In genomic region chr16:66238696-66239095, GRCh38 we compare ENCODE assay signal across 31 cellular contexts.
"Had no signal": no experiment of that assay in that cellular context is flagged by ENCODE, and none has a peak within 500 bp of the region (broad histone marks: within the 10 kb centered on the region; RNA-seq: fewer than 3 reads in every experiment).

No MANE protein-coding gene starts in this region.

- ATAC-seq: activated CD4-positive, CD25-positive, alpha-beta regulatory T cell treated with anti-CD3 and anti-CD28 coated beads, Interleukin-2, amount 50 U/mL, for 24 hours; activated CD8-positive, alpha-beta T cell treated with anti-CD3 and anti-CD28 coated beads for 36 hours; activated T-cell treated with anti-CD3 and anti-CD28 coated beads, Interleukin-2, amount 50 U/mL, for 4 hours; activated T-helper 17 cell treated with anti-CD3 and anti-CD28 coated beads, Interleukin-2, amount 50 U/mL, for 72 hours; gastroesophageal sphincter; heart right ventricle; T-cell had no signal

- H3K9me3 ChIP-seq: colonic mucosa, esophagus squamous epithelium had no signal

- DNase-seq: activated B cell treated with CpG ODN at 0.5 μM for 24 hours; activated CD4-positive, alpha-beta T cell treated with anti-CD3 and anti-CD28 coated beads for 48 hours; activated CD4-positive, alpha-beta T cell treated with anti-CD3 and anti-CD28 coated beads, Interleukin-2, amount 50 U/mL, for 1 hour; activated CD4-positive, alpha-beta T cell treated with anti-CD3 and anti-CD28 coated beads, Interleukin-2, amount 50 U/mL, for 48 hours; activated CD8-positive, alpha-beta memory T cell treated with anti-CD3 and anti-CD28 coated beads for 24 hours; activated CD8-positive, alpha-beta T cell treated with anti-CD3 and anti-CD28 coated beads for 36 hours; activated effector memory CD4-positive, alpha-beta T cell treated with Interleukin-2 at 50 U/mL for 16 hours; activated gamma-delta T cell treated with Interleukin-2 at 50 U/mL for 16 hours; activated naive CD4-positive, alpha-beta T cell treated with anti-CD3 and anti-CD28 coated beads, Interleukin-2, amount 50 U/mL, for 16 hours; activated naive CD4-positive, alpha-beta T cell treated with Interleukin-2 at 50 U/mL for 16 hours; activated T-cell treated with anti-CD3 and anti-CD28 coated beads, Interleukin-2, amount 50 U/mL, for 4 hours; amniotic stem cell; anterior cingulate cortex; central memory CD4-positive, alpha-beta T cell; cerebellar nuclear complex; colonic mucosa; effector CD8-positive, alpha-beta T cell; esophagus squamous epithelium; foreskin melanocyte; heart right ventricle; T-cell; T1000; WERI-Rb-1 had no signal

- H3K36me3 ChIP-seq: breast epithelium, cardiac muscle cell, colonic mucosa, esophagus squamous epithelium, gastroesophageal sphincter, heart right ventricle, WERI-Rb-1 had no signal

- FAIRE-seq: endometrium, endothelial cell of umbilical vein had no signal

- H3K27me3 ChIP-seq: breast epithelium, colonic mucosa, gastroesophageal sphincter had no signal

- H3K4me3 ChIP-seq: breast epithelium, cardiac muscle cell, colonic mucosa, esophagus squamous epithelium, gastroesophageal sphincter, heart right ventricle had no signal

- H3K4me1 ChIP-seq: colonic mucosa, esophagus squamous epithelium, gastroesophageal sphincter had no signal

- H3K27ac ChIP-seq: breast epithelium, cardiac muscle cell, colonic mucosa, epithelial cell of prostate, esophagus squamous epithelium, gastroesophageal sphincter, heart right ventricle, WERI-Rb-1 had no signal
